2 cellular contexts compared by ENCODE assay signal in the genomic region with DNA sequence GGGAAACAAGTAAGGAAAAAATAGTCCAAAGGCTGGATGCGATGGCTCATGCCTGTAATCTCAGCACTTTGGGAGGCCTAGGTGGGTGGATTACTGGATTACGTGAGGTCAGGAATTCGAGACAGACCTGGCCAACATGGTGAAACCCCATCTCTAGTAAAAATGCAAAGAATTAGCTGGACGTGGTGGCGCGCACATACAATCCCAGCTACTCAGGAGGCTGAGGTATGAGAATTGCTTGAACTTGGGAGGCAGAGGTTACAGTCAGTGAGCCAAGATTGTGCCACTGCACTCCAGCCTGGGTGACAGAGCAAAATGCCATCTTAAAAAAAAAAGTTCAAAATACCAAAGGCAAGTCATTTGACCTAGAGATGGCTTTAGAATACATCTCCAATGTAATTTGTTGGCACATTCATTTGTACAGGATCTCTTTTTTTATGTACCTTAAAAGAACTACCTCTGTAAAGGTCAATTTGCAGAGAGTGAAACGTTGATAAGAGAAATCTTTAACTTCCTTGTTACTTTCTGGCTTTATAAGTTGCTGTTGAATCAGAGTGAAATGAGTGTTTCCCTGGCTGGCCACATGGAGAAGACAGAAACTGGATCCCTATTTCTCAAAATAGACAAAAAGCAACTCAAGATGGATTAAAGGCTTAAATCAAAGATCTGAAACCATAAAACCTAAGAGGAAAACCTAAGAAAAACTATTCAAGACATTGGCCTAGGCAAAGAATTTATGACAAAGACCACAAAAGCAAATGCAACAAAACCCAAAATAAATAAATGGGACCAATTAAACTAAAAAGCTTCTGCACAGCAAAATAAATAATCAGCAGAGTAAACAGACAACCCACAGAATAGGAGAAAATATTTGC.
TF ChIP-seq lines count a peak whose summit lies in the region.

No MANE protein-coding gene starts in this region.

TF ChIP-seq in endothelial cell of umbilical vein, 7 proteins besides CTCF, POLR2A, EP300 and RAD21 (continued from another document):
- TF ChIP-seq EZH2 (IDR thresholded peaks at IDR 0.05; ENCODE audit: borderline replicate concordance, low read depth, low read length, severe bottlenecking) (no peak), GATA2 (IDR thresholded peaks at IDR 0.05; ENCODE audit: insufficient read depth, insufficient read length, low read depth, low read length) (no peak), MYC (IDR thresholded peaks at IDR 0.05; ENCODE audit: low read depth, low read length) (no peak), FOS (IDR thresholded peaks at IDR 0.05; ENCODE audit: borderline replicate concordance, insufficient read depth, low read length) (no peak)

TF ChIP-seq in WTC11, 78 proteins besides CTCF, POLR2A, EP300 and RAD21 (continued from another document):
- TF ChIP-seq, protein P1, sequence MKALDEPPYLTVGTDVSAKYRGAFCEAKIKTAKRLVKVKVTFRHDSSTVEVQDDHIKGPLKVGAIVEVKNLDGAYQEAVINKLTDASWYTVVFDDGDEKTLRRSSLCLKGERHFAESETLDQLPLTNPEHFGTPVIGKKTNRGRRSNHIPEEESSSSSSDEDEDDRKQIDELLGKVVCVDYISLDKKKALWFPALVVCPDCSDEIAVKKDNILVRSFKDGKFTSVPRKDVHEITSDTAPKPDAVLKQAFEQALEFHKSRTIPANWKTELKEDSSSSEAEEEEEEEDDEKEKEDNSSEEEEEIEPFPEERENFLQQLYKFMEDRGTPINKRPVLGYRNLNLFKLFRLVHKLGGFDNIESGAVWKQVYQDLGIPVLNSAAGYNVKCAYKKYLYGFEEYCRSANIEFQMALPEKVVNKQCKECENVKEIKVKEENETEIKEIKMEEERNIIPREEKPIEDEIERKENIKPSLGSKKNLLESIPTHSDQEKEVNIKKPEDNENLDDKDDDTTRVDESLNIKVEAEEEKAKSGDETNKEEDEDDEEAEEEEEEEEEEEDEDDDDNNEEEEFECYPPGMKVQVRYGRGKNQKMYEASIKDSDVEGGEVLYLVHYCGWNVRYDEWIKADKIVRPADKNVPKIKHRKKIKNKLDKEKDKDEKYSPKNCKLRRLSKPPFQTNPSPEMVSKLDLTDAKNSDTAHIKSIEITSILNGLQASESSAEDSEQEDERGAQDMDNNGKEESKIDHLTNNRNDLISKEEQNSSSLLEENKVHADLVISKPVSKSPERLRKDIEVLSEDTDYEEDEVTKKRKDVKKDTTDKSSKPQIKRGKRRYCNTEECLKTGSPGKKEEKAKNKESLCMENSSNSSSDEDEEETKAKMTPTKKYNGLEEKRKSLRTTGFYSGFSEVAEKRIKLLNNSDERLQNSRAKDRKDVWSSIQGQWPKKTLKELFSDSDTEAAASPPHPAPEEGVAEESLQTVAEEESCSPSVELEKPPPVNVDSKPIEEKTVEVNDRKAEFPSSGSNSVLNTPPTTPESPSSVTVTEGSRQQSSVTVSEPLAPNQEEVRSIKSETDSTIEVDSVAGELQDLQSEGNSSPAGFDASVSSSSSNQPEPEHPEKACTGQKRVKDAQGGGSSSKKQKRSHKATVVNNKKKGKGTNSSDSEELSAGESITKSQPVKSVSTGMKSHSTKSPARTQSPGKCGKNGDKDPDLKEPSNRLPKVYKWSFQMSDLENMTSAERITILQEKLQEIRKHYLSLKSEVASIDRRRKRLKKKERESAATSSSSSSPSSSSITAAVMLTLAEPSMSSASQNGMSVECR (CRISPR knock-in tag; IDR thresholded peaks at IDR 0.05; ENCODE audit: borderline replicate concordance) = no peak
- no peak for TF ChIP-seq ELF4 (CRISPR knock-in tag; IDR thresholded peaks at IDR 0.05; ENCODE audit: low read depth)
- no peak for TF ChIP-seq EMX1 (CRISPR knock-in tag; IDR thresholded peaks at IDR 0.05)
- TF ChIP-seq ZNF416 (CRISPR knock-in tag; IDR thresholded peaks at IDR 0.05) = no peak
- no peak for TF ChIP-seq ESRRA (CRISPR knock-in tag; IDR thresholded peaks at IDR 0.05; ENCODE audit: borderline replicate concordance)
- TF ChIP-seq NFATC4 (CRISPR knock-in tag; IDR thresholded peaks at IDR 0.05) = no peak
- TF ChIP-seq, protein P2, sequence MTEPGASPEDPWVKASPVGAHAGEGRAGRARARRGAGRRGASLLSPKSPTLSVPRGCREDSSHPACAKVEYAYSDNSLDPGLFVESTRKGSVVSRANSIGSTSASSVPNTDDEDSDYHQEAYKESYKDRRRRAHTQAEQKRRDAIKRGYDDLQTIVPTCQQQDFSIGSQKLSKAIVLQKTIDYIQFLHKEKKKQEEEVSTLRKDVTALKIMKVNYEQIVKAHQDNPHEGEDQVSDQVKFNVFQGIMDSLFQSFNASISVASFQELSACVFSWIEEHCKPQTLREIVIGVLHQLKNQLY (CRISPR knock-in tag; IDR thresholded peaks at IDR 0.05) = no peak
- TF ChIP-seq NR2C2 (CRISPR knock-in tag; IDR thresholded peaks at IDR 0.05) = no peak
- TF ChIP-seq, protein P3, sequence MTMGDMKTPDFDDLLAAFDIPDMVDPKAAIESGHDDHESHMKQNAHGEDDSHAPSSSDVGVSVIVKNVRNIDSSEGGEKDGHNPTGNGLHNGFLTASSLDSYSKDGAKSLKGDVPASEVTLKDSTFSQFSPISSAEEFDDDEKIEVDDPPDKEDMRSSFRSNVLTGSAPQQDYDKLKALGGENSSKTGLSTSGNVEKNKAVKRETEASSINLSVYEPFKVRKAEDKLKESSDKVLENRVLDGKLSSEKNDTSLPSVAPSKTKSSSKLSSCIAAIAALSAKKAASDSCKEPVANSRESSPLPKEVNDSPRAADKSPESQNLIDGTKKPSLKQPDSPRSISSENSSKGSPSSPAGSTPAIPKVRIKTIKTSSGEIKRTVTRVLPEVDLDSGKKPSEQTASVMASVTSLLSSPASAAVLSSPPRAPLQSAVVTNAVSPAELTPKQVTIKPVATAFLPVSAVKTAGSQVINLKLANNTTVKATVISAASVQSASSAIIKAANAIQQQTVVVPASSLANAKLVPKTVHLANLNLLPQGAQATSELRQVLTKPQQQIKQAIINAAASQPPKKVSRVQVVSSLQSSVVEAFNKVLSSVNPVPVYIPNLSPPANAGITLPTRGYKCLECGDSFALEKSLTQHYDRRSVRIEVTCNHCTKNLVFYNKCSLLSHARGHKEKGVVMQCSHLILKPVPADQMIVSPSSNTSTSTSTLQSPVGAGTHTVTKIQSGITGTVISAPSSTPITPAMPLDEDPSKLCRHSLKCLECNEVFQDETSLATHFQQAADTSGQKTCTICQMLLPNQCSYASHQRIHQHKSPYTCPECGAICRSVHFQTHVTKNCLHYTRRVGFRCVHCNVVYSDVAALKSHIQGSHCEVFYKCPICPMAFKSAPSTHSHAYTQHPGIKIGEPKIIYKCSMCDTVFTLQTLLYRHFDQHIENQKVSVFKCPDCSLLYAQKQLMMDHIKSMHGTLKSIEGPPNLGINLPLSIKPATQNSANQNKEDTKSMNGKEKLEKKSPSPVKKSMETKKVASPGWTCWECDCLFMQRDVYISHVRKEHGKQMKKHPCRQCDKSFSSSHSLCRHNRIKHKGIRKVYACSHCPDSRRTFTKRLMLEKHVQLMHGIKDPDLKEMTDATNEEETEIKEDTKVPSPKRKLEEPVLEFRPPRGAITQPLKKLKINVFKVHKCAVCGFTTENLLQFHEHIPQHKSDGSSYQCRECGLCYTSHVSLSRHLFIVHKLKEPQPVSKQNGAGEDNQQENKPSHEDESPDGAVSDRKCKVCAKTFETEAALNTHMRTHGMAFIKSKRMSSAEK (CRISPR knock-in tag; IDR thresholded peaks at IDR 0.05; ENCODE audit: borderline replicate concordance) = no peak
- no peak for TF ChIP-seq RELA (CRISPR knock-in tag; IDR thresholded peaks at IDR 0.05; ENCODE audit: borderline replicate concordance)
- TF ChIP-seq, protein P4, sequence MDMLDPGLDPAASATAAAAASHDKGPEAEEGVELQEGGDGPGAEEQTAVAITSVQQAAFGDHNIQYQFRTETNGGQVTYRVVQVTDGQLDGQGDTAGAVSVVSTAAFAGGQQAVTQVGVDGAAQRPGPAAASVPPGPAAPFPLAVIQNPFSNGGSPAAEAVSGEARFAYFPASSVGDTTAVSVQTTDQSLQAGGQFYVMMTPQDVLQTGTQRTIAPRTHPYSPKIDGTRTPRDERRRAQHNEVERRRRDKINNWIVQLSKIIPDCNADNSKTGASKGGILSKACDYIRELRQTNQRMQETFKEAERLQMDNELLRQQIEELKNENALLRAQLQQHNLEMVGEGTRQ (CRISPR knock-in tag; IDR thresholded peaks at IDR 0.05) = no peak
- no peak for TF ChIP-seq GABPB1 (CRISPR knock-in tag; IDR thresholded peaks at IDR 0.05)
- TF ChIP-seq, protein P5, sequence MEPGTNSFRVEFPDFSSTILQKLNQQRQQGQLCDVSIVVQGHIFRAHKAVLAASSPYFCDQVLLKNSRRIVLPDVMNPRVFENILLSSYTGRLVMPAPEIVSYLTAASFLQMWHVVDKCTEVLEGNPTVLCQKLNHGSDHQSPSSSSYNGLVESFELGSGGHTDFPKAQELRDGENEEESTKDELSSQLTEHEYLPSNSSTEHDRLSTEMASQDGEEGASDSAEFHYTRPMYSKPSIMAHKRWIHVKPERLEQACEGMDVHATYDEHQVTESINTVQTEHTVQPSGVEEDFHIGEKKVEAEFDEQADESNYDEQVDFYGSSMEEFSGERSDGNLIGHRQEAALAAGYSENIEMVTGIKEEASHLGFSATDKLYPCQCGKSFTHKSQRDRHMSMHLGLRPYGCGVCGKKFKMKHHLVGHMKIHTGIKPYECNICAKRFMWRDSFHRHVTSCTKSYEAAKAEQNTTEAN (CRISPR knock-in tag; IDR thresholded peaks at IDR 0.05) = no peak
- no peak for TF ChIP-seq ZNF263 (CRISPR knock-in tag; IDR thresholded peaks at IDR 0.05; ENCODE audit: low read depth)
- no peak for TF ChIP-seq FOXJ3 (CRISPR knock-in tag; IDR thresholded peaks at IDR 0.05; ENCODE audit: borderline replicate concordance)
- TF ChIP-seq, protein P6, sequence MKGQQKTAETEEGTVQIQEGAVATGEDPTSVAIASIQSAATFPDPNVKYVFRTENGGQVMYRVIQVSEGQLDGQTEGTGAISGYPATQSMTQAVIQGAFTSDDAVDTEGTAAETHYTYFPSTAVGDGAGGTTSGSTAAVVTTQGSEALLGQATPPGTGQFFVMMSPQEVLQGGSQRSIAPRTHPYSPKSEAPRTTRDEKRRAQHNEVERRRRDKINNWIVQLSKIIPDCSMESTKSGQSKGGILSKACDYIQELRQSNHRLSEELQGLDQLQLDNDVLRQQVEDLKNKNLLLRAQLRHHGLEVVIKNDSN (CRISPR knock-in tag; IDR thresholded peaks at IDR 0.05) = no peak
- TF ChIP-seq, protein P7, sequence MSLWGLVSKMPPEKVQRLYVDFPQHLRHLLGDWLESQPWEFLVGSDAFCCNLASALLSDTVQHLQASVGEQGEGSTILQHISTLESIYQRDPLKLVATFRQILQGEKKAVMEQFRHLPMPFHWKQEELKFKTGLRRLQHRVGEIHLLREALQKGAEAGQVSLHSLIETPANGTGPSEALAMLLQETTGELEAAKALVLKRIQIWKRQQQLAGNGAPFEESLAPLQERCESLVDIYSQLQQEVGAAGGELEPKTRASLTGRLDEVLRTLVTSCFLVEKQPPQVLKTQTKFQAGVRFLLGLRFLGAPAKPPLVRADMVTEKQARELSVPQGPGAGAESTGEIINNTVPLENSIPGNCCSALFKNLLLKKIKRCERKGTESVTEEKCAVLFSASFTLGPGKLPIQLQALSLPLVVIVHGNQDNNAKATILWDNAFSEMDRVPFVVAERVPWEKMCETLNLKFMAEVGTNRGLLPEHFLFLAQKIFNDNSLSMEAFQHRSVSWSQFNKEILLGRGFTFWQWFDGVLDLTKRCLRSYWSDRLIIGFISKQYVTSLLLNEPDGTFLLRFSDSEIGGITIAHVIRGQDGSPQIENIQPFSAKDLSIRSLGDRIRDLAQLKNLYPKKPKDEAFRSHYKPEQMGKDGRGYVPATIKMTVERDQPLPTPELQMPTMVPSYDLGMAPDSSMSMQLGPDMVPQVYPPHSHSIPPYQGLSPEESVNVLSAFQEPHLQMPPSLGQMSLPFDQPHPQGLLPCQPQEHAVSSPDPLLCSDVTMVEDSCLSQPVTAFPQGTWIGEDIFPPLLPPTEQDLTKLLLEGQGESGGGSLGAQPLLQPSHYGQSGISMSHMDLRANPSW (CRISPR knock-in tag; conservative IDR thresholded peaks at IDR 0.05; ENCODE audit: low read depth) = no peak
TF ChIP-seq in WTC11: peak in this region for 0.
